Comparison of ENCODE assay signal across 15 cellular contexts in genomic region chr22:30838111-30838510, GRCh38.
"Had no signal": no experiment of that assay in that cellular context is flagged by ENCODE, and none has a peak within 500 bp of the region (broad histone marks: within the 10 kb centered on the region; RNA-seq: fewer than 3 reads in every experiment).

No MANE protein-coding gene starts in this region.

- H3K36me3 ChIP-seq: vagina had no signal

- DNase-seq: activated CD4-positive, alpha-beta T cell treated with anti-CD3 and anti-CD28 coated beads, Interleukin-2, amount 50 U/mL, for 4 hours; activated CD4-positive, CD25-positive, alpha-beta regulatory T cell treated with anti-CD3 and anti-CD28 coated beads, Interleukin-2, amount 50 U/mL, for 72 hours; activated naive CD4-positive, alpha-beta T cell; activated T-cell treated with anti-CD3 and anti-CD28 coated beads, Interleukin-2, amount 50 U/mL, for 48 hours; effector memory CD8-positive, alpha-beta T cell; kidney; left ventricle myocardium superior; mesendoderm; psoas muscle; stimulated activated CD4-positive, alpha-beta T cell treated with anti-CD3 and anti-CD28 coated beads, Interleukin-2, amount 100 ng/mL, for 48 hours; stimulated activated CD8-positive, alpha-beta memory T cell treated with anti-CD3 and anti-CD28 coated beads, Interleukin-4, amount 100 ng/mL, for 48 hours; stimulated activated naive CD8-positive, alpha-beta T cell treated with anti-CD3 and anti-CD28 coated beads, Interleukin-15, Interleukin-2, amounts not matched to agents 100 U/mL and 50 U/mL, for 24 hours; SW 1271; testis had no signal

- H3K4me1 ChIP-seq: psoas muscle, testis, vagina had no signal

- H3K27me3 ChIP-seq: testis, vagina had no signal

- H3K27ac ChIP-seq: psoas muscle, testis had no signal

- H3K4me3 ChIP-seq: psoas muscle, testis, vagina had no signal

- H3K9me3 ChIP-seq: testis, vagina had no signal
